In genomic region chr3:36904641-36905040, GRCh38 we compare ENCODE assay signal across 8 cellular contexts. TPM values are rescaled to one million over a fixed set of nuclear protein-coding genes. Genes with fewer than 3 reads are reported as not detected.
DNase-seq lines count a peak whose midpoint lies in the region; ATAC-seq, FAIRE-seq and TF ChIP-seq lines count a peak whose summit lies in the region.

No MANE protein-coding gene starts in this region.

- peak; percentile 11 for DNase-seq in AG10803 (ENCODE audit: low read depth)
- peak; percentile 27 for DNase-seq in WTC11 (ENCODE audit: low spot score)
- DNase-seq in kidney glomerular epithelial cell (lab: John Stamatoyannopoulos, UW): peak; percentile 4
- DNase-seq in stimulated activated CD8-positive, alpha-beta memory T cell treated with anti-CD3 and anti-CD28 coated beads, Interleukin-4, amount 100 ng/mL, for 48 hours: no peak
- DNase-seq in small intestine: no peak

- no peaks in the 10 kb centered on the region for H3K9me3 ChIP-seq in HEK293 (ENCODE audit: control insufficient read depth, insufficient read depth, low read depth, low read length)
- no peaks in the 10 kb centered on the region for H3K9me3 ChIP-seq in small intestine (ENCODE audit: control insufficient read depth, low read depth)

- POLR2A ChIA-PET in HEK293 (lab: Yijun Ruan, JAX) (no interaction called here), WTC11 (lab: Charles Lee) (interaction anchor here (1.3 kb wide), 1 partner anchor 88 kb away, joined by 4 read pairs; the partner anchor contains the start of genes EPM2AIP1 and MLH1)

- TF ChIP-seq CTCF in AG10803 (conservative IDR thresholded peaks at IDR 0.05; ENCODE audit: low read length) (peak; percentile 36), HEK293 (tag by site-specific recombination; IDR thresholded peaks at IDR 0.05) (no peak), WTC11 (IDR thresholded peaks at IDR 0.05) (no peak)

- no peak for FAIRE-seq in small intestine (lab: Jason Lieb, UNC)

- H3K27ac ChIP-seq in HEK293 (ENCODE audit: extremely low read depth, low read depth, low read length) (no peak overlapping the region), small intestine (ENCODE audit: low read depth in 1 of 2, low read length in 1 of 2) (no peak overlapping the region)

- no peaks in the 10 kb centered on the region for H3K36me3 ChIP-seq in HEK293 (ENCODE audit: control insufficient read depth in 2 of 2, insufficient read depth in 1 of 2, low read length in 2 of 2)
- H3K36me3 ChIP-seq in small intestine (ENCODE audit: control insufficient read depth in 2 of 2, insufficient read depth in 2 of 2, low read length in 2 of 2): peaks cover 3 to 14% of the 10 kb centered on the region in 2 donors

- H3K4me3 ChIP-seq in AG10803 (ENCODE audit: low read length) (no peak overlapping the region), HEK293 (ENCODE audit: low read depth, low read length) (no peak overlapping the region), small intestine (ENCODE audit: low read depth in 1 of 2, low read length in 2 of 2) (no peak overlapping the region)

- no peaks in the 10 kb centered on the region for H3K36me3 Mint-ChIP-seq in WTC11

- H3K4me3 Mint-ChIP-seq in WTC11: no peak overlapping the region

- no peaks in the 10 kb centered on the region for H3K27me3 Mint-ChIP-seq in WTC11 (ENCODE audit: low read depth)

- ATAC-seq in WTC11 (peak; percentile 94), GM21717 (IDR thresholded peaks at IDR 0.05; ENCODE audit: unreplicated experiment) (no peak), HG03521 (IDR thresholded peaks at IDR 0.05; ENCODE audit: unreplicated experiment) (no peak)

- CTCF ChIA-PET in HEK293 (lab: Yijun Ruan, JAX) (interaction anchor here (0.5 to 2.1 kb wide), 4 partner anchors 15 to 193 kb away, joined by 3 to 8 read pairs (median 5); no protein-coding TSS in a partner anchor), WTC11 (lab: Charles Lee) (interaction anchor here (0.7 to 5.4 kb wide), 17 partner anchors 10 to 112 kb away, joined by 3 to 103 read pairs (median 7); partner anchors contain the start of genes EPM2AIP1, MLH1 and TRANK1)

- peaks cover 18% of the 10 kb centered on the region for H3K4me1 Mint-ChIP-seq in WTC11

- H3K27me3 ChIP-seq in small intestine (ENCODE audit: control insufficient read depth in 2 of 2, insufficient read depth in 2 of 2, low read length in 2 of 2): no peaks in the 10 kb centered on the region

- 82 to 88% (median 85%) methylated on average over 3 of the region's 3 CpGs for WGBS in small intestine, 3 donors

- H3K4me1 ChIP-seq in HEK293 (ENCODE audit: control insufficient read depth, insufficient read depth, low read length) (no peaks in the 10 kb centered on the region), small intestine (ENCODE audit: control insufficient read depth in 2 of 2, insufficient read depth in 1 of 2, low read depth in 1 of 2, low read length in 1 of 2) (peaks cover 7 to 8% of the 10 kb centered on the region in 2 donors)

- H3K9me3 Mint-ChIP-seq in WTC11: no peaks in the 10 kb centered on the region

- no peak overlapping the region for H3K27ac Mint-ChIP-seq in WTC11

TF ChIP-seq in HEK293, 187 proteins besides CTCF, POLR2A, EP300 and RAD21:
- TF ChIP-seq ZNF654 (tag by site-specific recombination; IDR thresholded peaks at IDR 0.05; ENCODE audit: low read depth) (peak; percentile 6; the same call in 1 of the 2 replicates), ZBTB20 (tag by site-specific recombination; IDR thresholded peaks at IDR 0.05) (no peak)

TF ChIP-seq in WTC11, 78 proteins besides CTCF, POLR2A, EP300 and RAD21:
- TF ChIP-seq HMGXB4 (CRISPR knock-in tag; IDR thresholded peaks at IDR 0.05) (no peak), ZBTB21 (CRISPR knock-in tag; IDR thresholded peaks at IDR 0.05; ENCODE audit: borderline replicate concordance) (no peak), ZNF121 (CRISPR knock-in tag; IDR thresholded peaks at IDR 0.05) (peak; percentile 65; the same call in 1 of the 2 replicates), HMGA2 (CRISPR knock-in tag; IDR thresholded peaks at IDR 0.05) (no peak), NR2C2 (CRISPR knock-in tag; IDR thresholded peaks at IDR 0.05) (no peak), ETV6 (CRISPR knock-in tag; IDR thresholded peaks at IDR 0.05) (no peak), PRRX2 (CRISPR knock-in tag; IDR thresholded peaks at IDR 0.05) (no peak)

RNA-seq across cellular contexts. Expression of gene TRANK1, which starts 40.2 kb away (rescaled TPM):
- 10.5 to 12.2 TPM (median 11.4 TPM) in 3 replicates for total RNA-seq in WTC11 (2021)
- polyA plus RNA-seq in small intestine: 10 to 100 TPM in 2 of 3 donors, 1 to 10 TPM in 1; 8.8 to 23.5 (median 19.2) TPM

Comparison
In these comparisons a context has a peak if more than half of its experiments do, and no peak if none do; other contexts are left out.
1. DNase-seq: peak in AG10803 (single experiment), WTC11 (single experiment) and kidney glomerular epithelial cell (single experiment); none in stimulated activated CD8-positive, alpha-beta memory T cell treated with anti-CD3 and anti-CD28 coated beads, Interleukin-4, amount 100 ng/mL, for 48 hours (single experiment) and small intestine (single experiment).